In the genomic region with DNA sequence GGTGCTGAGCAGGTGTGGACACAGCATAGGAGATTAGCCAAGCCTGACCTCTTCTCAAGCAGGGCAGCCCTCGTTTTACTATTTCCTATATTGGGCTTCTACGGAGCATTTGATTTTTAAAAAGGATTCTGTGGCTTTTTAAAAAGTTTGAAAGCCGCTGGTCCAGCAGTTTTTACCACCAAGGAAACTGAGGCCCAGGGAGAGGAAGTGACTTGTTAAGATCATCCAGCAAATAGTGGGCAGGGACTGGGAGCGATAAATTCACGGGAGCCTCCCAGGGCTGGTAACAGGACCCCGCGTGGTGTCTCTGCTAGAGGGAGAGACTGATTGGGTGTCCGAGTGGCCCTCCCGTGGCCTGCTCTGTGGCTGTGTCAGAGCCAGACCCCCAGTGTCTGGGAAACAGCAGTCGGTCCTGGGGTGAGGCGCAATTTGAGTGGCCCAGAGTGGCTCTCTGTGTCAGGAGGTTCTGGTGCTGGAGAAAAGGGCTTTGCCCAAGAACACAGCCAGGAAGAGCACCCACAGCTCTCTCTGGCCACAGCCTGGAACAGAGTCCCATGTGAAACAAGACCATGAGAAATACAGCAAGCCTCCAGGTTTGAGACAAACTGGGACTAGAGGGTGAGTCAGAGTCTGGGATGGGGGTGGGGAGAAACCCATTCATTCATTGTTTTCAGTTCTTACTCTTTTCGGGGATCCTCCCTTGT, we compare ENCODE assay signal across 8 cellular contexts. TPM values are rescaled to one million over a fixed set of nuclear protein-coding genes. Genes with fewer than 3 reads are reported as not detected.
DNase-seq lines count a peak whose midpoint lies in the region; ATAC-seq and TF ChIP-seq lines count a peak whose summit lies in the region.

No MANE protein-coding gene starts in this region.

- POLR2A ChIA-PET in IMR-90 (lab: Charles Lee; ENCODE audit: unreplicated experiment) = no interaction called here

- H2BK5ac ChIP-seq in IMR-90 (ENCODE audit: low read depth, low read length, poor library complexity, severe bottlenecking) = peak overlapping the region; percentile 89

- H4K20me1 ChIP-seq in IMR-90 (ENCODE audit: insufficient read depth, low read length) = peaks cover 20% of the 10 kb centered on the region
- peaks cover 17% of the 10 kb centered on the region for H4K20me1 ChIP-seq in neural progenitor cell (ENCODE audit: low read depth)

- H3K9ac ChIP-seq in ES-I3 (ENCODE audit: low read depth, low read length) (peak overlapping the region; percentile 86), IMR-90 (ENCODE audit: low read depth, low read length) (peak overlapping the region; percentile 62), neural progenitor cell (no peak overlapping the region)

- peak overlapping the region; percentile 91 for H3K27ac Mint-ChIP-seq in activated CD8-positive, alpha-beta memory T cell treated with anti-CD3 and anti-CD28 coated beads, Interleukin-2, amount 10 ng/mL, durations not matched to agents 7 days and 5 days
- no peak overlapping the region for H3K27ac Mint-ChIP-seq in neural progenitor cell

- peaks cover 6% of the 10 kb centered on the region for H3K79me2 ChIP-seq in neural progenitor cell (ENCODE audit: low read depth)

- peak overlapping the region; percentile 2; the same call in 1 of the 2 replicates for H3K56ac ChIP-seq in IMR-90 (ENCODE audit: extremely low read depth, insufficient read depth, low read length)

- peak overlapping the region; percentile 21 for H2BK120ac ChIP-seq in IMR-90 (ENCODE audit: low read depth, low read length)

- peak overlapping the region; percentile 57; the same call in 1 of the 2 replicates for H4K5ac ChIP-seq in IMR-90 (ENCODE audit: low read depth, low read length)

- peak overlapping the region; percentile 92 for H2AK9ac ChIP-seq in IMR-90 (replicated peaks; ENCODE audit: low read depth, low read length, poor library complexity)

- 80% methylated on average over 1 of the region's 12 CpGs; no CpG with 5 or more reads in 1 of the 2 experiments for WGBS in IMR-90 (ENCODE audit: extremely low coverage in 2 of 2, insufficient read length in 1 of 2), 2 experiments

- H3K9me3 ChIP-seq in ES-I3 (ENCODE audit: control insufficient read depth, insufficient read depth, low read length) = no peaks in the 10 kb centered on the region
- no peaks in the 10 kb centered on the region for H3K9me3 ChIP-seq in IMR-90 (ENCODE audit: control insufficient read depth, insufficient read depth, low read length)
- H3K9me3 ChIP-seq in neural progenitor cell (ENCODE audit: low read depth) = no peaks in the 10 kb centered on the region

- peak overlapping the region; percentile 27 for H3K18ac ChIP-seq in IMR-90 (ENCODE audit: low read depth, low read length)

- in situ Hi-C loops in IMR-90 (cut with MboI; ENCODE audit: low sequenced_read_pairs) = no loop called here

- no peak for TF ChIP-seq CTCF in IMR-90 (conservative IDR thresholded peaks at IDR 0.05; ENCODE audit: low read depth, low read length)
- TF ChIP-seq CTCF in fibroblast of mammary gland (conservative IDR thresholded peaks at IDR 0.05; ENCODE audit: control insufficient read depth, insufficient read depth, low read depth, low read length) = no peak
- no peak for TF ChIP-seq CTCF in neural progenitor cell (IDR thresholded peaks at IDR 0.05)

- TF ChIP-seq POLR2A in IMR-90 (IDR thresholded peaks at IDR 0.05; ENCODE audit: low read depth, low read length) = peak; percentile 95

- peak overlapping the region; percentile 61 for H3K27ac ChIP-seq in IMR-90 (ENCODE audit: insufficient read depth, low read length)
- H3K27ac ChIP-seq in neural progenitor cell = no peak overlapping the region

- H3K23ac ChIP-seq in IMR-90 (ENCODE audit: low read depth, low read length) = peak overlapping the region; percentile 66

- peak overlapping the region; percentile 95 for H3K4me3 Mint-ChIP-seq in activated CD8-positive, alpha-beta memory T cell treated with anti-CD3 and anti-CD28 coated beads, Interleukin-2, amount 10 ng/mL, durations not matched to agents 7 days and 5 days
- H3K4me3 Mint-ChIP-seq in neural progenitor cell = peak overlapping the region; percentile 87

- H3K27me3 ChIP-seq in IMR-90 (ENCODE audit: control insufficient read depth, insufficient read depth, low read length) = no peaks in the 10 kb centered on the region
- no peaks in the 10 kb centered on the region for H3K27me3 ChIP-seq in neural progenitor cell

- BruUV-seq in IMR-90 (replicated peaks; lab: Mats Ljungman, UMichigan) = no TSS peak

- H3K4me3 ChIP-seq in IMR-90 (ENCODE audit: insufficient read depth, low read depth, low read length) = peak overlapping the region; percentile 75
- H3K4me3 ChIP-seq in fibroblast of mammary gland (ENCODE audit: control insufficient read depth, low read depth, low read length) = peak overlapping the region; percentile 66
- peak overlapping the region; percentile 94 for H3K4me3 ChIP-seq in neural progenitor cell

- TF ChIP-seq RAD21 in IMR-90 (IDR thresholded peaks at IDR 0.05; ENCODE audit: low read length) = no peak

- H3K4me2 ChIP-seq in IMR-90 (ENCODE audit: low read depth, low read length) = peak overlapping the region; percentile 100
- H3K4me2 ChIP-seq in neural progenitor cell = peak overlapping the region; percentile 98

- H3K27me3 Mint-ChIP-seq in activated CD8-positive, alpha-beta memory T cell treated with anti-CD3 and anti-CD28 coated beads, Interleukin-2, amount 10 ng/mL, durations not matched to agents 7 days and 5 days = no peaks in the 10 kb centered on the region
- peaks cover 2% of the 10 kb centered on the region for H3K27me3 Mint-ChIP-seq in neural progenitor cell (ENCODE audit: insufficient read depth, low read depth)

- peak overlapping the region; percentile 60; the same call in 1 of the 2 replicates for H3K14ac ChIP-seq in IMR-90 (replicated peaks; ENCODE audit: low read depth, low read length)

- ATAC-seq in IMR-90 (ENCODE audit: low read depth) (peak; percentile 36), GM19035 (IDR thresholded peaks at IDR 0.05; ENCODE audit: unreplicated experiment) (no peak), HG03025 (IDR thresholded peaks at IDR 0.05; ENCODE audit: low FRiP score, unreplicated experiment) (no peak)
- ATAC-seq in activated CD8-positive, alpha-beta memory T cell treated with anti-CD3 and anti-CD28 coated beads, Interleukin-2, amount 10 ng/mL, durations not matched to agents 7 days and 5 days = peak; percentile 18

- no peak overlapping the region; the same call in 2 of the 3 replicates for H2BK15ac ChIP-seq in IMR-90 (ENCODE audit: low read depth, low read length)

- peaks cover 17 to 62% of the 10 kb centered on the region in 2 experiments for H3K79me1 ChIP-seq in IMR-90 (ENCODE audit: low read depth in 1 of 2, low read length in 2 of 2)

- peaks cover 36% of the 10 kb centered on the region for H3F3A ChIP-seq in neural progenitor cell (ENCODE audit: low read depth)

- peaks cover 62% of the 10 kb centered on the region for H3K36me3 Mint-ChIP-seq in activated CD8-positive, alpha-beta memory T cell treated with anti-CD3 and anti-CD28 coated beads, Interleukin-2, amount 10 ng/mL, durations not matched to agents 7 days and 5 days
- peaks cover 12% of the 10 kb centered on the region for H3K36me3 Mint-ChIP-seq in neural progenitor cell

- H4K8ac ChIP-seq in IMR-90 (ENCODE audit: low read depth in 2 of 2, low read length in 2 of 2) = peak overlapping the region; percentile 23 to 56; a peak in 1 of 4 replicates

- H3K9me3 Mint-ChIP-seq in activated CD8-positive, alpha-beta memory T cell treated with anti-CD3 and anti-CD28 coated beads, Interleukin-2, amount 10 ng/mL, durations not matched to agents 7 days and 5 days (ENCODE audit: low read depth) = no peaks in the 10 kb centered on the region
- H3K9me3 Mint-ChIP-seq in neural progenitor cell = no peaks in the 10 kb centered on the region

- no peak overlapping the region for H2BK20ac ChIP-seq in IMR-90 (ENCODE audit: low read depth, low read length)

- dilution Hi-C loops in IMR-90 (cut with HindIII; ENCODE audit: low sequenced_read_pairs, unreplicated experiment) = no loop called here

- H2AK5ac ChIP-seq in IMR-90 (ENCODE audit: low read depth, low read length) = peak overlapping the region; percentile 79

- peak overlapping the region; percentile 93 for H2AFZ ChIP-seq in IMR-90 (replicated peaks; ENCODE audit: low read length, poor library complexity)
- no peak overlapping the region for H2AFZ ChIP-seq in neural progenitor cell (replicated peaks)

- peaks cover 14% of the 10 kb centered on the region for H3K9me1 ChIP-seq in IMR-90 (ENCODE audit: insufficient read depth, low read length)

- 0 out of 2 replicates have a peak overlapping the region, but pooled peaks have one; percentile 0 for H4K91ac ChIP-seq in IMR-90 (ENCODE audit: insufficient read depth, low read depth, low read length)

- CTCF ChIA-PET in IMR-90 (lab: Yijun Ruan, JAX) = no interaction called here
- CTCF ChIA-PET in activated CD8-positive, alpha-beta memory T cell treated with anti-CD3 and anti-CD28 coated beads, Interleukin-2, amount 10 ng/mL, durations not matched to agents 7 days and 5 days (lab: Charles Lee) = interaction anchor here (1.7 to 3.1 kb wide), 2 partner anchors 13 to 20 kb away, joined by 4 to 20 read pairs; no protein-coding TSS in a partner anchor

- H3K4me1 Mint-ChIP-seq in activated CD8-positive, alpha-beta memory T cell treated with anti-CD3 and anti-CD28 coated beads, Interleukin-2, amount 10 ng/mL, durations not matched to agents 7 days and 5 days = peaks cover 67% of the 10 kb centered on the region
- H3K4me1 Mint-ChIP-seq in neural progenitor cell = peaks cover 47% of the 10 kb centered on the region

- peak overlapping the region; percentile 91 for H3K4ac ChIP-seq in IMR-90 (ENCODE audit: low read depth, low read length)

- H3K36me3 ChIP-seq in ES-I3 (ENCODE audit: insufficient read depth, low read length) (no peaks in the 10 kb centered on the region), IMR-90 (ENCODE audit: control insufficient read depth, insufficient read depth, low read length) (peaks cover 21% of the 10 kb centered on the region), neural progenitor cell (no peaks in the 10 kb centered on the region)

- H3K4me1 ChIP-seq in ES-I3 (ENCODE audit: insufficient read depth, low read length) (peaks cover 42% of the 10 kb centered on the region), IMR-90 (ENCODE audit: control insufficient read depth, insufficient read depth, low read length) (peaks cover 33% of the 10 kb centered on the region), neural progenitor cell (peaks cover 41% of the 10 kb centered on the region)

- DNase-seq in IMR-90 (peak; percentile 80), fibroblast of mammary gland (ENCODE audit: low read depth) (peak; percentile 84), neural progenitor cell (ENCODE audit: low spot score) (no peak), GOT3 (lab: John Stamatoyannopoulos, UW) (no peak)
- DNase-seq in activated CD8-positive, alpha-beta memory T cell treated with anti-CD3 and anti-CD28 coated beads, Interleukin-2, amount 10 ng/mL, durations not matched to agents 7 days and 5 days = no peak

- intact Hi-C loops in IMR-90 (cut with micrococcal nuclease) = loop anchor here (5.0 kb wide), 2 partner anchors 155 to 225 kb away; a partner anchor contains a TSS

RNA-seq across cellular contexts. Expression of a gene that starts 4.2 kb away (rescaled TPM):
- total RNA-seq in IMR-90 (2012; rRNA removed) = 30.8 and 34.8 TPM in 2 replicates
- 54.3 and 59.5 TPM in 2 replicates for polyA plus RNA-seq in IMR-90 (2012; rRNA removed)
- polyA plus RNA-seq in IMR-90 (2012; cell fraction: cytosol; rRNA removed) = 63.9 and 93.8 TPM in 2 replicates
- polyA plus RNA-seq in IMR-90 (2012; cell fraction: nucleus; rRNA removed; ENCODE audit: low replicate concordance) = 31.1 and 62.0 TPM in 2 replicates
- total RNA-seq in activated CD8-positive, alpha-beta memory T cell treated with anti-CD3 and anti-CD28 coated beads, Interleukin-2, amount 10 ng/mL, durations not matched to agents 7 days and 5 days = 100 to 1,000 TPM; 487 to 625 TPM
- total RNA-seq in neural progenitor cell (ENCODE audit: low replicate concordance) = 8.3 and 18.8 TPM in 2 replicates

RNA-seq across cellular contexts. Expression of a gene that starts 11.7 kb away (rescaled TPM):
- 9.7 and 11.7 TPM in 2 replicates for total RNA-seq in IMR-90 (2012; rRNA removed)
- 10.5 and 12.5 TPM in 2 replicates for polyA plus RNA-seq in IMR-90 (2012; rRNA removed)
- polyA plus RNA-seq in IMR-90 (2012; cell fraction: cytosol; rRNA removed) = 7.8 and 7.9 TPM in 2 replicates
- 61.9 and 147 TPM in 2 replicates for polyA plus RNA-seq in IMR-90 (2012; cell fraction: nucleus; rRNA removed; ENCODE audit: low replicate concordance)
- total RNA-seq in activated CD8-positive, alpha-beta memory T cell treated with anti-CD3 and anti-CD28 coated beads, Interleukin-2, amount 10 ng/mL, durations not matched to agents 7 days and 5 days = 10 to 100 TPM; 55.7 to 61.2 TPM
- total RNA-seq in neural progenitor cell (ENCODE audit: low replicate concordance) = 11.7 and 14.1 TPM in 2 replicates

RNA-seq across cellular contexts. Expression of a gene that starts 30.5 kb away (rescaled TPM):
- total RNA-seq in IMR-90 (2012; rRNA removed) (3.4 and 6.1 TPM in 2 replicates), neural progenitor cell (ENCODE audit: low replicate concordance) (7.0 and 15.3 TPM in 2 replicates)
- 52.5 and 55.5 TPM in 2 replicates for polyA plus RNA-seq in IMR-90 (2012; rRNA removed)
- 22.5 and 26.8 TPM in 2 replicates for polyA plus RNA-seq in IMR-90 (2012; cell fraction: cytosol; rRNA removed)
- 104 and 294 TPM in 2 replicates for polyA plus RNA-seq in IMR-90 (2012; cell fraction: nucleus; rRNA removed; ENCODE audit: low replicate concordance)
- total RNA-seq in activated CD8-positive, alpha-beta memory T cell treated with anti-CD3 and anti-CD28 coated beads, Interleukin-2, amount 10 ng/mL, durations not matched to agents 7 days and 5 days = 100 to 1,000 TPM; 174 to 183 TPM

RNA-seq across cellular contexts. Expression of a gene that starts 59.7 kb away (rescaled TPM):
- total RNA-seq in IMR-90 (2012; rRNA removed) (7.2 and 7.9 TPM in 2 replicates), neural progenitor cell (ENCODE audit: low replicate concordance) (20.4 and 21.8 TPM in 2 replicates)
- 10.7 and 10.8 TPM in 2 replicates for polyA plus RNA-seq in IMR-90 (2012; rRNA removed)
- polyA plus RNA-seq in IMR-90 (2012; cell fraction: cytosol; rRNA removed) = 13.8 and 14.7 TPM in 2 replicates
- 11.7 and 12.4 TPM in 2 replicates for polyA plus RNA-seq in IMR-90 (2012; cell fraction: nucleus; rRNA removed; ENCODE audit: low replicate concordance)
- total RNA-seq in activated CD8-positive, alpha-beta memory T cell treated with anti-CD3 and anti-CD28 coated beads, Interleukin-2, amount 10 ng/mL, durations not matched to agents 7 days and 5 days = 10 to 100 TPM; 33.2 to 39.3 TPM

Comparison
In these comparisons a context has a peak if more than half of its experiments do, and no peak if none do; other contexts are left out.
1. ATAC-seq: peak in IMR-90 (single experiment) and activated CD8-positive, alpha-beta memory T cell treated with anti-CD3 and anti-CD28 coated beads, Interleukin-2, amount 10 ng/mL, durations not matched to agents 7 days and 5 days (single experiment); none in GM19035 (single experiment) and HG03025 (single experiment).
2. DNase-seq: peak in IMR-90 (single experiment) and fibroblast of mammary gland (single experiment); none in activated CD8-positive, alpha-beta memory T cell treated with anti-CD3 and anti-CD28 coated beads, Interleukin-2, amount 10 ng/mL, durations not matched to agents 7 days and 5 days (single experiment), neural progenitor cell (single experiment) and GOT3 (single experiment).
3. RNA of a gene that starts 4.2 kb away (total RNA-seq): 487 to 625 TPM in activated CD8-positive, alpha-beta memory T cell treated with anti-CD3 and anti-CD28 coated beads, Interleukin-2, amount 10 ng/mL, durations not matched to agents 7 days and 5 days; 30.8 to 34.8 TPM in IMR-90 and 8.3 to 18.8 TPM in neural progenitor cell; every median in the first group is over 10 times any median in the second.
4. RNA of a gene that starts 30.5 kb away (total RNA-seq): 174 to 183 TPM in activated CD8-positive, alpha-beta memory T cell treated with anti-CD3 and anti-CD28 coated beads, Interleukin-2, amount 10 ng/mL, durations not matched to agents 7 days and 5 days; 7.0 to 15.3 TPM in neural progenitor cell and 3.4 to 6.1 TPM in IMR-90; every median in the first group is over 10 times any median in the second.
5. Peak in every context shown above with its lines, with median percentiles within 50 percentile points of each other: H3K4me3 ChIP-seq.